Comparison of ENCODE assay signal across 11 cellular contexts in the genomic region with DNA sequence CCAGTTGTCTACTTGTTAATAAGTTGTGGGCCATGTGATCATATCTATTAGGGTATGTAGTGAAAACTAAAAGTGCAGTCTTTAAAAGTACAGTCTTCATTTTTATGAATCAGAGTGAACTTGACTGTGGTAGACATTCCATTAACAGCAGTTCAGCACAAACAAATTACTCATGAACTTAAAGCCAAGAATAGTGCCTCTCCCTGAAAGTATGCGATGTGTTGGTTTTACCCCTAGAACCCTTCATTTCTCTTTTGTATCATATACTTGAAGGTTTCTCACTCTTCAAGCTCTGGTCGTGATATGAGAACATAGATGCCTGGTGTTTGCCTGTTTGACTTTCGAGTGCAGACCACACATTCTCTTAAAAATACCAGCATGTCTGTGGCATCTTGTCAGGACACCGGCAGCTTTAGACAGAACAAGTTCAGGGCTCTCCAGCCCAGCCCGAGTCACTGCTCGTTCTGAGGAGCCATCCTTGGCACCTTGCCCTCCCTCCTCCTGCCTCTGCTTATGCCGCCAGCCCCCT.
DNase-seq lines count a peak whose midpoint lies in the region; ATAC-seq and TF ChIP-seq lines count a peak whose summit lies in the region.
"Had no signal": no experiment of that assay in that cellular context is flagged by ENCODE, and none has a peak within 500 bp of the region (broad histone marks: within the 10 kb centered on the region; RNA-seq: fewer than 3 reads in every experiment).

No MANE protein-coding gene starts in this region.

- no peaks in the 10 kb centered on the region for H3K27me3 ChIP-seq in vagina
- H3K27me3 ChIP-seq: spleen had no signal

- peak; percentile 17 for ATAC-seq in GM19468 (IDR thresholded peaks at IDR 0.05; ENCODE audit: extremely low read depth, unreplicated experiment)
- ATAC-seq in HG03469 (IDR thresholded peaks at IDR 0.05; ENCODE audit: unreplicated experiment), result no peak

- no peak for TF ChIP-seq POLR2A in vagina (IDR thresholded peaks at IDR 0.05)

- H3K4me1 ChIP-seq in vagina, result peaks cover 8% of the 10 kb centered on the region

- no peak overlapping the region for H3K4me3 ChIP-seq in vagina
- H3K4me3 ChIP-seq: spleen had no signal

- no peaks in the 10 kb centered on the region for H3K36me3 ChIP-seq in vagina

- DNase-seq in Daoy (ENCODE audit: low read depth) (peak; percentile 15), RPMI7951 (ENCODE audit: low read depth) (peak; percentile 3), hepatic stellate cell (ENCODE audit: low spot score) (peak; percentile 64), GM20000 (ENCODE audit: low spot score) (no peak), GM10266 (ENCODE audit: extremely low spot score) (no peak), vagina (ENCODE audit: extremely low spot score in 2 of 2) (no peak)
- DNase-seq: activated CD4-positive, alpha-beta T cell treated with anti-CD3 and anti-CD28 coated beads for 48 hours; left cardiac atrium; spleen had no signal

- H3K27ac ChIP-seq in vagina, result no peak overlapping the region
- H3K27ac ChIP-seq: spleen had no signal

- no peak for TF ChIP-seq CTCF in GM20000 (IDR thresholded peaks at IDR 0.05; ENCODE audit: extremely low read depth, missing control alignments)
- no peak for TF ChIP-seq CTCF in GM10266 (IDR thresholded peaks at IDR 0.05; ENCODE audit: control insufficient read depth, insufficient read depth, low read depth, missing control alignments)
- no peak for TF ChIP-seq CTCF in vagina (IDR thresholded peaks at IDR 0.05)

- intact Hi-C loops in vagina (cut with DNase I), result no loop called here

- no peaks in the 10 kb centered on the region for H3K9me3 ChIP-seq in vagina
- H3K9me3 ChIP-seq: spleen had no signal

Comparison
In these comparisons a context has a peak if more than half of its experiments do, and no peak if none do; other contexts are left out.
1. DNase-seq: peak in Daoy (single experiment), RPMI7951 (single experiment) and hepatic stellate cell (single experiment); none in GM20000 (single experiment), GM10266 (single experiment) and vagina (0 of 2).